In genomic region chr1:42747125-42747524, GRCh38 we compare ENCODE assay signal across 9 cellular contexts. TPM values are rescaled to one million over a fixed set of nuclear protein-coding genes. Genes with fewer than 3 reads are reported as not detected.
DNase-seq lines count a peak whose midpoint lies in the region; ATAC-seq and TF ChIP-seq lines count a peak whose summit lies in the region.
"Had no signal": no experiment of that assay in that cellular context is flagged by ENCODE, and none has a peak within 500 bp of the region (broad histone marks: within the 10 kb centered on the region; RNA-seq: fewer than 3 reads in every experiment).

No MANE protein-coding gene starts in this region.

- TF ChIP-seq CTCF in GM12865 (IDR thresholded peaks at IDR 0.05; ENCODE audit: insufficient read depth, low read depth, low read length, missing control alignments) = peak; percentile 59

- ATAC-seq in GM21526 (IDR thresholded peaks at IDR 0.05; ENCODE audit: low FRiP score, unreplicated experiment) = no peak

- DNase-seq in GM12865 (ENCODE audit: low read depth) (peak; percentile 19), NCI-H2029 treated with DMSO at 0.1 percent for 48 hours (lab: John Stamatoyannopoulos, UW) (peak; percentile 7), activated T-cell treated with anti-CD3 and anti-CD28 coated beads for 48 hours (ENCODE audit: low read depth) (peak; percentile 13), germinal center (ENCODE audit: low spot score) (peak; percentile 46), retina (peak; percentile 81), HPDE6-E6E7 (ENCODE audit: extremely low spot score) (no peak), H4 (ENCODE audit: low spot score) (no peak)

- no peak overlapping the region for H3K4me3 ChIP-seq in GM12865 (ENCODE audit: low read depth, low read length)

RNA-seq across cellular contexts. Expression of gene CLDN19, which starts 7.1 kb away (rescaled TPM):
- total RNA-seq in H4 (2014; rRNA removed; shearing (Covaris generic)) = not detected in 2 replicates
- total RNA-seq: RPMI7951 had no signal

RNA-seq across cellular contexts. Expression of gene P3H1, which starts 19.7 kb away (rescaled TPM):
- 172 and 184 TPM in 2 replicates for total RNA-seq in H4 (2014; rRNA removed; shearing (Covaris generic))

RNA-seq across cellular contexts. Expression of gene C1orf50, which starts 19.9 kb away (rescaled TPM):
- total RNA-seq in H4 (2014; rRNA removed; shearing (Covaris generic)) = 1.5 and 5.8 TPM in 2 replicates

RNA-seq across cellular contexts. Expression of gene TMEM269, which starts 37.7 kb away (rescaled TPM):
- total RNA-seq in H4 (2014; rRNA removed; shearing (Covaris generic)) = 0.04 and 0.08 TPM in 2 replicates
- total RNA-seq: RPMI7951 had no signal

Comparison
In these comparisons a context has a peak if more than half of its experiments do, and no peak if none do; other contexts are left out.
1. DNase-seq: peak in GM12865 (single experiment), NCI-H2029 treated with DMSO at 0.1 percent for 48 hours (single experiment), activated T-cell treated with anti-CD3 and anti-CD28 coated beads for 48 hours (single experiment), germinal center (single experiment) and retina (single experiment); none in HPDE6-E6E7 (single experiment) and H4 (single experiment).